35 cellular contexts compared by ENCODE assay signal in the genomic region with DNA sequence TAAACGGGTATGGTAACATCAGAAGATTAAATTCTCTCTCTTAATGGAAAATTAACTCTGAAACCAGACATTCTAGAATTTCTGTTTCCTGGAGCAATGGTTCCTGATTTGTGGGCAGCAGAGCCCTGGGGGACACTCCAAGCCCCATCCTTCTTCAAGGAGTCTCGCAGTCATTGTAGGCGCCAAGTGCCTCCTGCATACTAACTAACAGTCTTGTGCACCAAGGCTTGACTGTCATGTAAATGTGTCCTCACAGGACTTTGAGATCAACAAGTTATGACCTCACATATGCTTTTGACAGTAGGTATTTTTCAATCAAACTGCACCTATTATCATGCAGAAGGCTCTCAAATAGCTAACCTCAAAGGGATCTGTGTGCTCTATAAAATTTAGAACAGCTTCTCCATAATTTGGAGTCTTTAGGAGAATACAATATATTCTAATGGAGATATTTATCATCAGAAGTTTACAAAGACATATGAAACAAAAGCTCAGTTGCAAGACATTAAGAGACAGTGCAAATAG. TPM values are rescaled to one million over a fixed set of nuclear protein-coding genes. Genes with fewer than 3 reads are reported as not detected.
A peak's percentile ranks its signal among the peaks of the same experiment; 100 is the strongest.
DNase-seq lines count a peak whose midpoint lies in the region; ATAC-seq, FAIRE-seq and TF ChIP-seq lines count a peak whose summit lies in the region.
"Had no signal": no experiment of that assay in that cellular context is flagged by ENCODE, and none has a peak within 500 bp of the region (broad histone marks: within the 10 kb centered on the region; RNA-seq: fewer than 3 reads in every experiment).

No MANE protein-coding gene starts in this region.

- ATAC-seq in right lobe of liver = no peak
- ATAC-seq: A549; CD8-positive, alpha-beta T cell had no signal

- H3K18ac ChIP-seq in H1 (ENCODE audit: extremely low read depth, low read length) = no peak overlapping the region

- no peak overlapping the region for H3K56ac ChIP-seq in H1 (replicated peaks; ENCODE audit: insufficient read length, low read depth, low read length)

- H2AFZ ChIP-seq in H1 (ENCODE audit: low read length) = no peak overlapping the region
- no peak overlapping the region for H2AFZ ChIP-seq in osteoblast (ENCODE audit: low read length)

- H2BK20ac ChIP-seq in H1 (ENCODE audit: low read length) = no peak overlapping the region

- H3K4me1 ChIP-seq in HAP-1 (peaks cover 28% of the 10 kb centered on the region), H1 (replicated peaks in 1 of 4; ENCODE audit: control insufficient read depth in 3 of 4, insufficient read depth in 4 of 4, low read length in 3 of 4) (no peaks in the 10 kb centered on the region), osteoblast (ENCODE audit: insufficient read depth, low read length) (no peaks in the 10 kb centered on the region), right lobe of liver (no peaks in the 10 kb centered on the region), endodermal cell (ENCODE audit: control insufficient read depth, insufficient read depth, low read length) (no peaks in the 10 kb centered on the region)
- H3K4me1 ChIP-seq: A549, BE2C, Caco-2 had no signal

- POLR2A ChIA-PET in H1 (lab: Charles Lee; ENCODE audit: partially characterized antibody) = no interaction called here

- H3K4ac ChIP-seq in H1 (replicated peaks; ENCODE audit: insufficient read length, low read depth, low read length) = no peak overlapping the region

- H4K5ac ChIP-seq in H1 (ENCODE audit: insufficient read length, low read depth, low read length) = no peak overlapping the region

- H2BK12ac ChIP-seq in H1 (ENCODE audit: low read depth, low read length) = no peak overlapping the region

- H2AK5ac ChIP-seq in H1 (ENCODE audit: low read depth, low read length) = no peak overlapping the region

- H4K91ac ChIP-seq in H1 (replicated peaks; ENCODE audit: insufficient read length, low read length) = no peak overlapping the region

- TF ChIP-seq CTCF in H1 (IDR thresholded peaks at IDR 0.05; ENCODE audit: control extremely low read depth in 1 of 3, insufficient read depth in 1 of 3, low read depth in 1 of 3, low read length in 3 of 3) (no peak), osteoblast (IDR thresholded peaks at IDR 0.05; ENCODE audit: extremely low read depth, low read depth, low read length) (no peak), right lobe of liver (IDR thresholded peaks at IDR 0.05) (no peak), endodermal cell (conservative IDR thresholded peaks at IDR 0.05) (no peak), glutamatergic neuron (IDR thresholded peaks at IDR 0.05; ENCODE audit: partially characterized antibody, unreplicated experiment) (no peak)

- in situ Hi-C loops in HAP-1 (cut with MboI; ENCODE audit: low sequenced_read_pairs) = no loop called here

- no peak overlapping the region for H3K27ac ChIP-seq in H1 (ENCODE audit: low read depth, low read length)
- H3K27ac ChIP-seq in osteoblast (ENCODE audit: low read depth, low read length) = no peak overlapping the region
- H3K27ac ChIP-seq in right lobe of liver = no peak overlapping the region
- H3K27ac ChIP-seq in endodermal cell (ENCODE audit: low read depth, low read length) = no peak overlapping the region
- H3K27ac ChIP-seq: 22Rv1; A549; BLaER1; BLaER1 treated with 17β-estradiol and CSF1 and Interleukin-3, amounts not matched to agents 10 nM and 100 nM; C4-2B had no signal

- H3K79me1 ChIP-seq in H1 (ENCODE audit: low read depth, low read length) = no peaks in the 10 kb centered on the region

- TF ChIP-seq POLR2A in H1 (IDR thresholded peaks at IDR 0.05; ENCODE audit: control extremely low read depth in 1 of 2, low read depth in 2 of 2, low read length in 2 of 2) = no peak
- no peak for TF ChIP-seq POLR2A in right lobe of liver (IDR thresholded peaks at IDR 0.05)

- no peak overlapping the region for H2BK5ac ChIP-seq in H1 (ENCODE audit: low read depth, low read length)

- intact Hi-C loops in right lobe of liver (cut with DNase I) = no loop called here

- no peak overlapping the region for H3K23ac ChIP-seq in H1 (ENCODE audit: insufficient read length)

- no peak for TF ChIP-seq EP300 in H1 (IDR thresholded peaks at IDR 0.05; ENCODE audit: borderline replicate concordance in 1 of 2, low read depth in 2 of 2, low read length in 2 of 2)

- no peak overlapping the region for H2BK120ac ChIP-seq in H1 (replicated peaks; ENCODE audit: low read depth, low read length)

- H3K4me3 ChIP-seq in HAP-1 (no peak overlapping the region), H1 (ENCODE audit: extremely low read depth in 1 of 4, insufficient read depth in 2 of 4, low read depth in 3 of 4, low read length in 4 of 4) (no peak overlapping the region), osteoblast (ENCODE audit: insufficient read depth, low read length) (no peak overlapping the region), right lobe of liver (no peak overlapping the region), endodermal cell (ENCODE audit: low read length) (no peak overlapping the region)
- H3K4me3 ChIP-seq: A549; BLaER1; BLaER1 treated with 17β-estradiol and CSF1 and Interleukin-3, amounts not matched to agents 10 nM and 100 nM had no signal

- no peaks in the 10 kb centered on the region; the same call in 1 of the 2 replicates for H3K9me3 ChIP-seq in HAP-1
- H3K9me3 ChIP-seq in H1 (ENCODE audit: insufficient read depth in 2 of 2, low read depth in 1 of 2, low read length in 1 of 2) = no peaks in the 10 kb centered on the region
- H3K9me3 ChIP-seq in osteoblast (ENCODE audit: low read depth, low read length) = no peaks in the 10 kb centered on the region
- no peaks in the 10 kb centered on the region for H3K9me3 ChIP-seq in right lobe of liver
- H3K9me3 ChIP-seq in endodermal cell (ENCODE audit: control insufficient read depth, low read length) = no peaks in the 10 kb centered on the region
- H3K9me3 ChIP-seq: BE2C, Caco-2 had no signal

- no peaks in the 10 kb centered on the region for H3K36me3 Mint-ChIP-seq in endodermal cell (ENCODE audit: low read depth)
- no peaks in the 10 kb centered on the region for H3K36me3 Mint-ChIP-seq in glutamatergic neuron (ENCODE audit: unreplicated experiment)
- H3K36me3 Mint-ChIP-seq: CD14-positive monocyte; CD4-positive, alpha-beta memory T cell; CD4-positive, CD25-positive, alpha-beta regulatory T cell; CD8-positive, alpha-beta memory T cell; CD8-positive, alpha-beta T cell had no signal

- peak; percentile 39 for FAIRE-seq in H1 (lab: Jason Lieb, UNC)
- FAIRE-seq: A204.1, A549, D721Med had no signal

- H3K27me3 Mint-ChIP-seq in endodermal cell (ENCODE audit: insufficient read depth) = peaks cover 2% of the 10 kb centered on the region
- peaks cover 4% of the 10 kb centered on the region for H3K27me3 Mint-ChIP-seq in glutamatergic neuron (ENCODE audit: unreplicated experiment)
- H3K27me3 Mint-ChIP-seq: CD4-positive, alpha-beta T cell had no signal

- H3K36me3 ChIP-seq in HAP-1 (replicated peaks) (no peaks in the 10 kb centered on the region), H1 (ENCODE audit: control insufficient read depth in 2 of 4, insufficient read depth in 4 of 4, low read length in 3 of 4) (no peaks in the 10 kb centered on the region), osteoblast (ENCODE audit: insufficient read depth, low read length) (no peaks in the 10 kb centered on the region), right lobe of liver (no peaks in the 10 kb centered on the region), endodermal cell (ENCODE audit: control insufficient read depth, insufficient read depth, low read length) (no peaks in the 10 kb centered on the region)
- H3K36me3 ChIP-seq: BE2C; BLaER1; BLaER1 treated with 17β-estradiol and CSF1 and Interleukin-3, amounts not matched to agents 10 nM and 100 nM had no signal

- H3K23me2 ChIP-seq in H1 (ENCODE audit: low read depth, low read length) = no peaks in the 10 kb centered on the region

- H3K79me2 ChIP-seq in H1 (ENCODE audit: control insufficient read depth in 1 of 2, insufficient read depth in 2 of 2, low read length in 2 of 2) (no peaks in the 10 kb centered on the region), osteoblast (ENCODE audit: insufficient read depth, low read length) (no peaks in the 10 kb centered on the region)

- H3K9me3 Mint-ChIP-seq in endodermal cell = no peaks in the 10 kb centered on the region
- H3K9me3 Mint-ChIP-seq in glutamatergic neuron (ENCODE audit: unreplicated experiment) = no peaks in the 10 kb centered on the region
- H3K9me3 Mint-ChIP-seq: CD14-positive monocyte; CD4-positive, alpha-beta memory T cell; CD4-positive, alpha-beta T cell; CD8-positive, alpha-beta memory T cell; CD8-positive, alpha-beta T cell had no signal

- no peaks in the 10 kb centered on the region for H4K20me1 ChIP-seq in H1 (replicated peaks in 1 of 2; ENCODE audit: control insufficient read depth in 1 of 2, insufficient read depth in 2 of 2, low read length in 2 of 2)
- H4K20me1 ChIP-seq in osteoblast (ENCODE audit: insufficient read depth, low read length) = no peaks in the 10 kb centered on the region
- H4K20me1 ChIP-seq: BLaER1; BLaER1 treated with 17β-estradiol and CSF1 and Interleukin-3, amounts not matched to agents 10 nM and 100 nM had no signal

- DNase-seq in HAP-1 (ENCODE audit: low spot score in 2 of 2) (peak; percentile 74 to 95), H1 (ENCODE audit: low read depth in 1 of 2, low spot score in 2 of 2) (no peak), osteoblast (ENCODE audit: insufficient read length, low spot score, missing footprints) (peak; percentile 51), right lobe of liver (no peak), endodermal cell (no peak), glutamatergic neuron (no peak)
- DNase-seq: 8988T; ACHN; AML-193; BE2C; C1 segment of cervical spinal cord; Caco-2; Calu3; CD4-positive, alpha-beta memory T cell; CD4-positive, alpha-beta T cell; CD4-positive, CD25-positive, alpha-beta regulatory T cell; CD8-positive, alpha-beta memory T cell; CD8-positive, alpha-beta T cell; COR-L47; DMS 273 treated with DMSO at 0.1 percent for 48 hours; DMS153; DMS53; DMS79; DMS79 treated with DMSO at 0.1 percent for 48 hours; DND-41; EL had no signal

- H3K4me1 Mint-ChIP-seq in endodermal cell = no peaks in the 10 kb centered on the region
- H3K4me1 Mint-ChIP-seq in glutamatergic neuron (ENCODE audit: low read depth, unreplicated experiment) = peaks cover 2% of the 10 kb centered on the region
- H3K4me1 Mint-ChIP-seq: B cell; CD14-positive monocyte; CD4-positive, alpha-beta memory T cell; CD4-positive, CD25-positive, alpha-beta regulatory T cell; CD8-positive, alpha-beta memory T cell had no signal

- no peak overlapping the region for H3K9ac ChIP-seq in H1 (replicated peaks in 1 of 4; ENCODE audit: extremely low read depth in 1 of 4, low read depth in 3 of 4, low read length in 3 of 4)
- no peak overlapping the region for H3K9ac ChIP-seq in endodermal cell (ENCODE audit: extremely low read depth, low read length, poor library complexity, severe bottlenecking)
- H3K9ac ChIP-seq: BLaER1; BLaER1 treated with 17β-estradiol and CSF1 and Interleukin-3, amounts not matched to agents 10 nM and 100 nM had no signal

- H3K27me3 ChIP-seq in HAP-1 (ENCODE audit: low read depth) (no peaks in the 10 kb centered on the region), H1 (replicated peaks in 1 of 4; ENCODE audit: control insufficient read depth in 3 of 4, extremely low read depth in 1 of 4, insufficient read depth in 3 of 4, low read length in 3 of 4) (no peaks in the 10 kb centered on the region), osteoblast (ENCODE audit: insufficient read depth, low read length) (peaks cover 3% of the 10 kb centered on the region), right lobe of liver (no peaks in the 10 kb centered on the region), endodermal cell (ENCODE audit: control insufficient read depth, insufficient read depth, low read length, poor library complexity, severe bottlenecking) (no peaks in the 10 kb centered on the region)
- H3K27me3 ChIP-seq: BLaER1; BLaER1 treated with 17β-estradiol and CSF1 and Interleukin-3, amounts not matched to agents 10 nM and 100 nM had no signal

- H3K14ac ChIP-seq in H1 (ENCODE audit: insufficient read length) = no peak overlapping the region

- WGBS in H1 (ENCODE audit: extremely low coverage in 1 of 2, insufficient coverage in 1 of 2, insufficient read length in 1 of 2, insufficient replicate concordance in 2 of 2, low coverage in 1 of 2, low lambda C conversion rate in 2 of 2, missing lambda C conversion rate in 1 of 2), 2 experiments = 93% methylated on average over 3 of the region's 3 CpGs; no CpG with 5 or more reads in 1 of the 2 experiments
- 58% methylated on average over 2 of the region's 3 CpGs for WGBS in right lobe of liver (ENCODE audit: insufficient coverage, low coverage, low lambda C conversion rate, missing lambda C conversion rate)
- WGBS in endodermal cell (ENCODE audit: insufficient coverage in 1 of 2, insufficient read length in 1 of 2), 2 experiments = 93 to 100% methylated on average over 1 to 3 of the region's 3 CpGs

- CTCF ChIA-PET in H1 (lab: Charles Lee; ENCODE audit: partially characterized antibody) = interaction anchor here (0.8 to 1.7 kb wide), 2 partner anchors 9 to 522 kb away, joined by 3 to 8 read pairs; no protein-coding TSS in a partner anchor

- H3K27ac Mint-ChIP-seq in endodermal cell (no peak overlapping the region), glutamatergic neuron (ENCODE audit: unreplicated experiment) (no peak overlapping the region)
- H3K27ac Mint-ChIP-seq: B cell; CD14-positive monocyte; CD4-positive, alpha-beta T cell; CD4-positive, CD25-positive, alpha-beta regulatory T cell; CD8-positive, alpha-beta memory T cell; CD8-positive, alpha-beta T cell had no signal

- H3K4me2 ChIP-seq in H1 (ENCODE audit: insufficient read depth in 1 of 2, low read depth in 2 of 2, low read length in 2 of 2) (no peak overlapping the region), osteoblast (ENCODE audit: insufficient read depth, low read length) (no peak overlapping the region)
- H3K4me2 ChIP-seq: A549; BLaER1; BLaER1 treated with 17β-estradiol and CSF1 and Interleukin-3, amounts not matched to agents 10 nM and 100 nM had no signal

- TF ChIP-seq RAD21 in H1 (IDR thresholded peaks at IDR 0.05 in 1 of 2, conservative IDR thresholded peaks at IDR 0.05 in 1 of 2; ENCODE audit: low read depth in 2 of 2, low read length in 2 of 2) = no peak

- no peak overlapping the region for H2BK15ac ChIP-seq in H1 (ENCODE audit: low read length)

- no peak overlapping the region for H4K8ac ChIP-seq in H1 (ENCODE audit: extremely low read depth, insufficient read depth, low read length)

- H3K4me3 Mint-ChIP-seq in endodermal cell (no peak overlapping the region), glutamatergic neuron (ENCODE audit: unreplicated experiment) (no peak overlapping the region)
- H3K4me3 Mint-ChIP-seq: B cell; CD4-positive, alpha-beta memory T cell; CD4-positive, alpha-beta T cell; CD4-positive, CD25-positive, alpha-beta regulatory T cell; CD8-positive, alpha-beta memory T cell; CD8-positive, alpha-beta T cell had no signal

RNA-seq across cellular contexts. Expression of a gene that starts 52.1 kb away (rescaled TPM):
- total RNA-seq in H1 (2021; fragmentation: NEBNext Ultra II Directional; extraction: Animal tissue kit (Norgen Biotek cat#: 25700)) = 59.3 and 61.3 TPM in 2 replicates
- 37.3 and 67.5 TPM in 2 replicates for polyA plus RNA-seq in H1 (2011; rRNA removed)
- 66.0 TPM for polyA plus RNA-seq in H1 (2011; cell fraction: cytosol; rRNA removed)
- polyA plus RNA-seq in H1 (2011; cell fraction: nucleus; rRNA removed) = 18.0 TPM
- polyA plus RNA-seq in H1 (2012, experiment 1 of 2) = 32.3 to 47.0 TPM (median 36.0 TPM) in 4 replicates
- polyA plus RNA-seq in H1 (2012, experiment 2 of 2) = 10.3 TPM
- polyA plus RNA-seq in H1 (2013, experiment 1 of 2) = 30.4 TPM
- polyA plus RNA-seq in H1 (2013, experiment 2 of 2) = 29.0 TPM
- 27.0 and 32.5 TPM in 2 replicates for polyA minus RNA-seq in H1 (2011; rRNA and poly(A)+ RNA removed)
- 21.9 TPM for polyA minus RNA-seq in H1 (2011; cell fraction: cytosol; rRNA and poly(A)+ RNA removed)
- polyA minus RNA-seq in H1 (2011; cell fraction: nucleus; rRNA and poly(A)+ RNA removed) = 50.7 TPM
- 91.2 and 98.4 TPM in 2 replicates for total RNA-seq in osteoblast
- 10 to 100 TPM; 14.3 to 51.5 (median 18.0) TPM for total RNA-seq in right lobe of liver
- 10 to 100 TPM; 66.3 to 72.7 TPM for total RNA-seq in endodermal cell
- 116 TPM for polyA plus RNA-seq in endodermal cell (2013, experiment 1 of 2)
- polyA plus RNA-seq in endodermal cell (2013, experiment 2 of 2) = 104 TPM
- total RNA-seq in glutamatergic neuron (ENCODE audit: unreplicated experiment) = 55.8 TPM

Comparison
In these comparisons a context has a peak if more than half of its experiments do, and no peak if none do; other contexts are left out.
1. DNase-seq: peak in HAP-1 (2 of 2) and osteoblast (single experiment); none in H1 (0 of 2), right lobe of liver (0 of 3), endodermal cell (single experiment) and glutamatergic neuron (single experiment).